ENCODE assay signal across 25 cellular contexts in the genomic region with DNA sequence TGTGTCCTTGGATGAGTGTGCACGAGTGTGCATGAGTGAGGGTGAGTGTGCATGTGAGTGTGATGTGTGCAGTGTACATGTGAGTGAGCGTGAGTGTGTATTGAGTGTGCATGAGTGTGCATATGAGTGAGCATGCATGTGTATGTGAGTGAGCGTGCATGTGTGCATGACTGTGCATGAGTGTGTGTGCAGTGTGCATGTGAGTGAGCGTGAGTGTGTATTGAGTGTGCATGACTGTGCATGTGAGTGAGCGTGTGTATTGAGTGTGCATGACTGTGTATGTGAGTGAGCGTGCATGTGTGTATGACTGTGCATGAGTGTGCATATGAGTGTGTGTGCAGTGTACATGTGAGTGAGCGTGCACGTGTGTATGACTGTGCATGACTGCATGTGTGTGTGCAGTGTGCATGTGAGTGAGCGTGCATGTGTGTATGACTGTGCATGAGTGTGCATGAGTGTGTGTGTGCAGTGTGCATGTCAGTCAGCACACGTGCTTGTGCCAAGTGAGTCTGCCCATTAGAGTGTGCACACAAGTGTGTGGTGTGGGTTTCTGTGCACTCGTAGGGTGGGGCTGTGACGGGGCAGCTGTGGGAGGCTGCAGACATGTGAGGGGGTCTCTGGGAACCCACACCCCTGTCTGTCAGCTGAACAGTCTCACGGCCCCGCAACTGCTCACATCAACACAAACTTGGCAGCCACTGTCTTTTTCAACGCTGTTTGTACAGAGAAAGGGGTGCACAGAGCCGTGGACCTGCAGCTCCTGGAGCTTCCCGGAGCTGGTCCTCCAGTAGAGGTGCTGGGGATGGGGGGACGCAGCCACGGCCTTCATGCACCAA. TPM values are rescaled to one million over a fixed set of nuclear protein-coding genes. Genes with fewer than 3 reads are reported as not detected.
"Had no signal": no experiment of that assay in that cellular context is flagged by ENCODE, and none has a peak within 500 bp of the region (broad histone marks: within the 10 kb centered on the region; RNA-seq: fewer than 3 reads in every experiment).

No MANE protein-coding gene starts in this region.

- H3K36me3 ChIP-seq: breast epithelium, left ventricle myocardium inferior, prostate gland, suprapubic skin, upper lobe of left lung had no signal

- H3K27me3 ChIP-seq: breast epithelium, foreskin keratinocyte, upper lobe of left lung had no signal

- H3K9me3 ChIP-seq: breast epithelium, prostate gland had no signal

- ATAC-seq: activated CD8-positive, alpha-beta T cell treated with anti-CD3 and anti-CD28 coated beads, Interleukin-2, amount 10 ng/mL, durations not matched to agents 7 days and 5 days; activated T-cell treated with anti-CD3 and anti-CD28 coated beads, Interleukin-2, amount 50 U/mL, for 72 hours; foreskin keratinocyte; right cardiac atrium had no signal

- H3K27ac ChIP-seq: breast epithelium, foreskin keratinocyte, left ventricle myocardium inferior, prostate gland, suprapubic skin, upper lobe of left lung had no signal

- DNase-seq: activated CD4-positive, alpha-beta T cell treated with anti-CD3 and anti-CD28 coated beads for 4 hours; activated CD8-positive, alpha-beta memory T cell treated with anti-CD3 and anti-CD28 coated beads, Interleukin-2, amount 50 U/mL, for 4 hours; activated CD8-positive, alpha-beta T cell treated with anti-CD3 and anti-CD28 coated beads, Interleukin-2, amount 10 ng/mL, durations not matched to agents 7 days and 5 days; activated gamma-delta T cell; activated naive CD8-positive, alpha-beta T cell treated with anti-CD3 and anti-CD28 coated beads, Interleukin-2, amount 10 ng/mL, durations not matched to agents 7 days and 5 days; activated T-cell treated with anti-CD3 and anti-CD28 coated beads, Interleukin-2, amount 50 U/mL, for 72 hours; anterior cingulate cortex; effector memory CD4-positive, alpha-beta T cell; foreskin keratinocyte; glutamatergic neuron; hypothalamus; left ventricle myocardium inferior; mesenchymal stem cell; natural killer cell; occipital lobe; right cardiac atrium had no signal

- FAIRE-seq: kidney had no signal

- H3K4me2 ChIP-seq: smooth muscle cell had no signal

- H3K4me1 ChIP-seq: breast epithelium, foreskin keratinocyte, left ventricle myocardium inferior, prostate gland, suprapubic skin, upper lobe of left lung had no signal

- H3K4me3 ChIP-seq: breast epithelium, left ventricle myocardium inferior, prostate gland, smooth muscle cell, suprapubic skin, upper lobe of left lung had no signal

RNA-seq across cellular contexts. Expression of a gene that starts 14.8 kb away (rescaled TPM):
- total RNA-seq: activated CD8-positive, alpha-beta T cell treated with anti-CD3 and anti-CD28 coated beads, Interleukin-2, amount 10 ng/mL, durations not matched to agents 7 days and 5 days; activated naive CD8-positive, alpha-beta T cell treated with anti-CD3 and anti-CD28 coated beads, Interleukin-2, amount 10 ng/mL, durations not matched to agents 7 days and 5 days; activated T-cell treated with anti-CD3 and anti-CD28 coated beads, Interleukin-2, amount 50 U/mL, for 72 hours; breast epithelium; cerebellum; foreskin keratinocyte; kidney; left ventricle myocardium inferior; mucosa of gallbladder; natural killer cell; occipital lobe; prostate gland; right cardiac atrium; smooth muscle cell; suprapubic skin; T-helper 1 cell treated with Interleukin-12 subunit alpha and Interleukin-12 subunit beta and Interleukin-4 antibody, amounts not matched to agents 30 ng/mL and 1 ng/mL, for 36 hours; upper lobe of left lung had no signal
